19 cellular contexts compared by ENCODE assay signal in genomic region chr12:110656071-110656655, GRCh38. TPM values are rescaled to one million over a fixed set of nuclear protein-coding genes. Genes with fewer than 3 reads are reported as not detected.
DNase-seq lines count a peak whose midpoint lies in the region; ATAC-seq, FAIRE-seq and TF ChIP-seq lines count a peak whose summit lies in the region.
"Had no signal": no experiment of that assay in that cellular context is flagged by ENCODE, and none has a peak within 500 bp of the region (broad histone marks: within the 10 kb centered on the region; RNA-seq: fewer than 3 reads in every experiment).

No MANE protein-coding gene starts in this region.

- H3K27ac Mint-ChIP-seq in WTC11: peak overlapping the region; percentile 46; the same call in 1 of the 2 replicates
- peak overlapping the region; percentile 99 for H3K27ac Mint-ChIP-seq in memory B cell
- H3K27ac Mint-ChIP-seq in stimulated activated naive B cell treated with anti-CD40 and anti-IgM and Interleukin-4, amounts not matched to agents 10 μg/mL and 1 μg/mL and 100 μg/mL, for 72 hours: peak overlapping the region; percentile 98

- CTCF ChIA-PET in WTC11 (lab: Charles Lee): interaction anchor here (1.0 kb wide), 1 partner anchor 225 kb away, joined by 3 read pairs; no protein-coding TSS in a partner anchor

- no peak for TF ChIP-seq CTCF in WTC11 (IDR thresholded peaks at IDR 0.05)

- POLR2A ChIA-PET in WTC11 (lab: Charles Lee): no interaction called here

- H3K4me1 Mint-ChIP-seq in WTC11 (peaks cover 13% of the 10 kb centered on the region), memory B cell (peaks cover 39% of the 10 kb centered on the region)
- peaks cover 56 to 97% of the 10 kb centered on the region in 2 donors for H3K4me1 Mint-ChIP-seq in stimulated activated naive B cell treated with anti-CD40 and anti-IgM and Interleukin-4, amounts not matched to agents 10 μg/mL and 1 μg/mL and 100 μg/mL, for 72 hours

- H3K36me3 Mint-ChIP-seq in WTC11: peaks cover 2% of the 10 kb centered on the region; the same call in 1 of the 2 replicates
- H3K36me3 Mint-ChIP-seq in memory B cell: peaks cover 59% of the 10 kb centered on the region
- H3K36me3 Mint-ChIP-seq in stimulated activated naive B cell treated with anti-CD40 and anti-IgM and Interleukin-4, amounts not matched to agents 10 μg/mL and 1 μg/mL and 100 μg/mL, for 72 hours: peaks cover 85 to 93% of the 10 kb centered on the region in 2 donors

- FAIRE-seq in GM12892 (lab: Jason Lieb, UNC): peak; percentile 48
- FAIRE-seq: GM12891, GM18507 had no signal

- H3K9me3 Mint-ChIP-seq in WTC11 (no peaks in the 10 kb centered on the region), memory B cell (no peaks in the 10 kb centered on the region)
- peaks cover 0 to 5% of the 10 kb centered on the region in 2 donors for H3K9me3 Mint-ChIP-seq in stimulated activated naive B cell treated with anti-CD40 and anti-IgM and Interleukin-4, amounts not matched to agents 10 μg/mL and 1 μg/mL and 100 μg/mL, for 72 hours
- H3K9me3 Mint-ChIP-seq: CD14-positive monocyte had no signal

- ATAC-seq in WTC11 (no peak), memory B cell (ENCODE audit: low read depth) (no peak), GM21737 (IDR thresholded peaks at IDR 0.05; ENCODE audit: unreplicated experiment) (no peak)
- ATAC-seq in stimulated activated naive B cell treated with anti-CD40 and anti-IgM and Interleukin-4, amounts not matched to agents 10 μg/mL and 1 μg/mL and 100 μg/mL, for 72 hours (replicated peaks): no peak

- DNase-seq in GM12892 (ENCODE audit: insufficient read length) (no peak), WTC11 (ENCODE audit: low spot score) (no peak), memory B cell (ENCODE audit: low spot score in 2 of 2) (no peak), DMS79 treated with DMSO at 0.1 percent for 48 hours (lab: John Stamatoyannopoulos, UW) (no peak), NCI-H1105 (lab: John Stamatoyannopoulos, UW) (no peak)
- no peak for DNase-seq in stimulated activated naive B cell treated with anti-CD40 and anti-IgM and Interleukin-4, amounts not matched to agents 10 μg/mL and 1 μg/mL and 100 μg/mL, for 72 hours
- DNase-seq: ACHN, COR-L47, EL, GOT3, MV-4-11, NCI-H1417 treated with DMSO at 0.1 percent for 48 hours, NCI-H1930, NCI-H526 had no signal

- no peak for TF ChIP-seq POLR2A in GM12892 (IDR thresholded peaks at IDR 0.05; ENCODE audit: low read depth, low read length)

- H3K4me3 Mint-ChIP-seq in WTC11: no peak overlapping the region
- no peak overlapping the region for H3K4me3 Mint-ChIP-seq in memory B cell
- H3K4me3 Mint-ChIP-seq in stimulated activated naive B cell treated with anti-CD40 and anti-IgM and Interleukin-4, amounts not matched to agents 10 μg/mL and 1 μg/mL and 100 μg/mL, for 72 hours: peak overlapping the region in 1 of 2 donors; percentile 4
- H3K4me3 Mint-ChIP-seq: CD14-positive monocyte had no signal

- no peaks in the 10 kb centered on the region for H3K27me3 Mint-ChIP-seq in WTC11 (ENCODE audit: low read depth)
- no peaks in the 10 kb centered on the region for H3K27me3 Mint-ChIP-seq in memory B cell
- no peaks in the 10 kb centered on the region for H3K27me3 Mint-ChIP-seq in stimulated activated naive B cell treated with anti-CD40 and anti-IgM and Interleukin-4, amounts not matched to agents 10 μg/mL and 1 μg/mL and 100 μg/mL, for 72 hours

TF ChIP-seq in WTC11, 78 proteins besides CTCF, POLR2A, EP300 and RAD21 (continues in another document):
- TF ChIP-seq ATF2 (CRISPR knock-in tag; IDR thresholded peaks at IDR 0.05; ENCODE audit: borderline replicate concordance, low read depth): no peak
- no peak for TF ChIP-seq MYBL2 (CRISPR knock-in tag; IDR thresholded peaks at IDR 0.05)
- no peak for TF ChIP-seq MAX (CRISPR knock-in tag; IDR thresholded peaks at IDR 0.05)
- TF ChIP-seq CBFB (CRISPR knock-in tag; IDR thresholded peaks at IDR 0.05; ENCODE audit: low read depth): no peak
- no peak for TF ChIP-seq ZNF423 (CRISPR knock-in tag; IDR thresholded peaks at IDR 0.05)
- no peak for TF ChIP-seq ZNF219 (CRISPR knock-in tag; IDR thresholded peaks at IDR 0.05; ENCODE audit: borderline replicate concordance)
- TF ChIP-seq USF2 (CRISPR knock-in tag; IDR thresholded peaks at IDR 0.05): no peak
- no peak for TF ChIP-seq NR2C2 (CRISPR knock-in tag; IDR thresholded peaks at IDR 0.05)
- no peak for TF ChIP-seq ZNF532 (CRISPR knock-in tag; IDR thresholded peaks at IDR 0.05; ENCODE audit: borderline replicate concordance)
- no peak for TF ChIP-seq AFF4 (CRISPR knock-in tag; IDR thresholded peaks at IDR 0.05; ENCODE audit: borderline replicate concordance)
- TF ChIP-seq JUN (CRISPR knock-in tag; IDR thresholded peaks at IDR 0.05): no peak

RNA-seq across cellular contexts. Expression of gene HVCN1, which starts 32.8 kb away (rescaled TPM):
- polyA plus RNA-seq in GM12892 (2012; ENCODE audit: missing spikeins): 108 TPM
- 5.7 to 8.4 TPM (median 7.9 TPM) in 3 replicates for total RNA-seq in WTC11 (2021)
- total RNA-seq: HT-29 had no signal

RNA-seq across cellular contexts. Expression of gene TCTN1, which starts 42.2 kb away (rescaled TPM):
- polyA plus RNA-seq in GM12892 (2012; ENCODE audit: missing spikeins): 24.1 TPM
- total RNA-seq in WTC11 (2021): 10.3 to 15.9 TPM (median 13.9 TPM) in 3 replicates

Comparison
In these comparisons a context has a peak if more than half of its experiments do, and no peak if none do; other contexts are left out.
1. H3K27ac Mint-ChIP-seq: peak in every context shown above with its lines; median percentile 99 in memory B cell; 98 in stimulated activated naive B cell treated with anti-CD40 and anti-IgM and Interleukin-4, amounts not matched to agents 10 μg/mL and 1 μg/mL and 100 μg/mL, for 72 hours; 46 in WTC11.